10 cellular contexts compared by ENCODE assay signal in the genomic region with DNA sequence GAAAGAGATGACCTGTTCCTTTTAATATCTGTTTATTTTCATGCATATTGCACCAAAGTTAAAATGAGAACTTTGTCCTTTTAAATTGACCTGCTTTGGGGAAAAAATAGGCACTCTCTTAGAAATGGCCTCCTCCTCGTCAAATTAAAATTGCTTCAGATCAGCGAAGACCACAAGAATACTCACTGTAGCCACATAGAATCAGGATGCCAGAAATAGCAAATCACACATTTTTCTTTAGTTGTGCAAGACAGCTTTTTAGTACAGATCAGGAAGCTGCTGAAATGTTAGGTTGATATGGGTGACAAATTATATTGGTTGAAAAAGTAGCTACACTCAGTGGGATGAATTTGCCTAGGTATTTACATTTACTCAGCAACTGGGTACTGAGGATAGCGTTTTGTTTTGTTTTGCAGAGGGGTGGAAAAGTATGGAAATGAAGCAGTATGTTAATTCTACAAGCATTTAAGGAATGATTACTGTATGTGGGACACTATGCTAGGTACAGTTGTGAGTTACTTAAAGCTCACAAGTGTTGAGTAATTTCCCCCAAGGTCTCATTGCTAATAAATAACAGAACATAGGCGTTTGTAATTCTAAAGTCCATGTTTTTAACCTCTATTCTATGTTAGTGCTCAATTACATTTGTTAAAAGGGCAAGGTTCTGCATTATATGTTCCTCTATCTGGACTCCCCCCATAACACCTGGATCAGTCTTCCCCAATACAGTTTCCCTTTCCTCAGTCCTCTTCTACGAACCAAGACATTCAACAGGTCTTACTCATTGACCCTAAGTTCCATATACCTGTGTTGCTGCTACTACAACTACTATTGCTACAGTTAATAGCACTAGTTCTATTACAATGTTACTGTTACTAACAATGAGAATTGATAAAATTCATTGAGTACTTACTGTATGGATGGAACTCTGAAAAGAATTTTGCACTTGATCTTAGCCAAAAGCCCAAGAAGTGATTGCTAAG.
DNase-seq lines count a peak whose midpoint lies in the region; ATAC-seq, FAIRE-seq and TF ChIP-seq lines count a peak whose summit lies in the region.
"Had no signal": no experiment of that assay in that cellular context is flagged by ENCODE, and none has a peak within 500 bp of the region (broad histone marks: within the 10 kb centered on the region; RNA-seq: fewer than 3 reads in every experiment).

No MANE protein-coding gene starts in this region.

- intact Hi-C loops in GM12878 (cut with micrococcal nuclease; ENCODE audit: unreplicated experiment): loop anchor here (1.0 to 2.0 kb wide), 6 partner anchors 41 to 301 kb away; no protein-coding TSS in a partner anchor
- intact Hi-C loops in pancreas (cut with DNase I): no loop called here

- H3K4me1 ChIP-seq in GM12878 (ENCODE audit: control insufficient read depth, insufficient read depth, low read length) (peaks cover 17% of the 10 kb centered on the region), skeletal muscle satellite cell (ENCODE audit: control insufficient read depth, insufficient read depth, low read length) (peaks cover 16% of the 10 kb centered on the region), pancreas (peaks cover 0 to 4% (median 0%) of the 10 kb centered on the region in 3 donors)

- H3K4me2 ChIP-seq in GM12878 (ENCODE audit: control insufficient read depth, insufficient read depth) (peak overlapping the region; percentile 63), skeletal muscle satellite cell (ENCODE audit: low read length) (peak overlapping the region; percentile 43)

- H3K9me3 Mint-ChIP-seq in activated CD8-positive, alpha-beta memory T cell treated with anti-CD3 and anti-CD28 coated beads, Interleukin-2, amount 10 ng/mL, durations not matched to agents 7 days and 5 days (ENCODE audit: low read depth): no peaks in the 10 kb centered on the region

- 30% methylated on average over 5 of the region's 5 CpGs for WGBS in GM12878 (ENCODE audit: insufficient coverage, insufficient replicate concordance, low lambda C conversion rate, missing lambda C conversion rate)
- WGBS in pancreas, 2 donors: 39 to 44% methylated on average over 5 of the region's 5 CpGs

- no peak for TF ChIP-seq RAD21 in GM12878 (IDR thresholded peaks at IDR 0.05; ENCODE audit: insufficient read depth, low read depth, low read length)

- no peaks in the 10 kb centered on the region for H3K36me3 Mint-ChIP-seq in activated CD8-positive, alpha-beta memory T cell treated with anti-CD3 and anti-CD28 coated beads, Interleukin-2, amount 10 ng/mL, durations not matched to agents 7 days and 5 days

- peak overlapping the region; percentile 8; the same call in 1 of the 2 replicates for H3K9ac ChIP-seq in GM12878 (ENCODE audit: control insufficient read depth, insufficient read depth, low read length)
- peak overlapping the region; percentile 33 for H3K9ac ChIP-seq in skeletal muscle satellite cell (ENCODE audit: low read depth, low read length)

- SMC1A ChIA-PET in GM12878 (lab: Charles Lee; ENCODE audit: uncharacterized antibody, unreplicated experiment): interaction anchor here (0.9 to 7.6 kb wide), 19 partner anchors 11 to 1584 kb away, joined by 3 to 118 read pairs (median 6); no protein-coding TSS in a partner anchor

- RAD21 ChIA-PET in GM12878 (lab: Charles Lee; ENCODE audit: unreplicated experiment): interaction anchor here (0.5 to 5.6 kb wide), 12 partner anchors 15 to 301 kb away, joined by 3 to 57 read pairs (median 4); no protein-coding TSS in a partner anchor

- DNase-seq in activated CD8-positive, alpha-beta memory T cell treated with anti-CD3 and anti-CD28 coated beads, Interleukin-2, amount 10 ng/mL, durations not matched to agents 7 days and 5 days: no peak
- no peak for DNase-seq in activated CD8-positive, alpha-beta memory T cell treated with anti-CD3 and anti-CD28 coated beads, Interleukin-2, amount 50 U/mL, for 4 hours
- peak; percentile 28 for DNase-seq in HT1080 (ENCODE audit: low read depth)
- DNase-seq in GM12878 (ENCODE audit: low read depth, low spot score): peak; percentile 39
- DNase-seq in NCI-H2029 (lab: John Stamatoyannopoulos, UW): no peak
- DNase-seq in NCI-H146 (lab: John Stamatoyannopoulos, UW): no peak
- no peak for DNase-seq in pancreas

- peak; percentile 31 for FAIRE-seq in GM12878 (lab: Jason Lieb, UNC)
- no peak for FAIRE-seq in pancreas (lab: Jason Lieb, UNC)

- peak overlapping the region; percentile 0 for H3K4me3 Mint-ChIP-seq in activated CD8-positive, alpha-beta memory T cell treated with anti-CD3 and anti-CD28 coated beads, Interleukin-2, amount 10 ng/mL, durations not matched to agents 7 days and 5 days

- POLR2A ChIA-PET in GM12878 (lab: Charles Lee): no interaction called here

- no peak overlapping the region; the same call in 1 of the 2 replicates for H3K27ac ChIP-seq in GM12878 (ENCODE audit: control insufficient read depth, insufficient read depth)
- H3K27ac ChIP-seq in pancreas: no peak overlapping the region
- H3K27ac ChIP-seq: C4-2B, SJSA1 had no signal

- TF ChIP-seq EP300 in GM12878 (IDR thresholded peaks at IDR 0.05; ENCODE audit: borderline replicate concordance in 1 of 2, control insufficient read depth in 1 of 2, low read depth in 2 of 2, low read length in 2 of 2): no peak

- H3K4me1 Mint-ChIP-seq in activated CD8-positive, alpha-beta memory T cell treated with anti-CD3 and anti-CD28 coated beads, Interleukin-2, amount 10 ng/mL, durations not matched to agents 7 days and 5 days: peaks cover 42% of the 10 kb centered on the region

- in situ Hi-C loops in GM12878 (cut with MboI): loop anchor here (5.0 kb wide), 1 partner anchor 150 kb away; no protein-coding TSS in a partner anchor

- H2AFZ ChIP-seq in GM12878 (ENCODE audit: control insufficient read depth, low read depth, low read length): peak overlapping the region; percentile 48

- TF ChIP-seq CTCF in GM12878 (IDR thresholded peaks at IDR 0.05 in 2 of 3, conservative IDR thresholded peaks at IDR 0.05 in 1 of 3; ENCODE audit: control insufficient read depth in 2 of 3, extremely low read depth in 1 of 3, insufficient read depth in 1 of 3, low read depth in 3 of 3, low read length in 3 of 3) (no peak), pancreas (IDR thresholded peaks at IDR 0.05) (no peak)

- H3K79me2 ChIP-seq in GM12878 (ENCODE audit: control insufficient read depth, insufficient read depth, low read length): no peaks in the 10 kb centered on the region

- no peak for TF ChIP-seq POLR2A in GM12878 (IDR thresholded peaks at IDR 0.05; ENCODE audit: low read depth, low read length)

- peak; percentile 56 for ATAC-seq in activated CD8-positive, alpha-beta memory T cell treated with anti-CD3 and anti-CD28 coated beads, Interleukin-2, amount 10 ng/mL, durations not matched to agents 7 days and 5 days
- ATAC-seq in GM12878 (peak; percentile 66), pancreas (no peak)

- CTCF ChIA-PET in activated CD8-positive, alpha-beta memory T cell treated with anti-CD3 and anti-CD28 coated beads, Interleukin-2, amount 10 ng/mL, durations not matched to agents 7 days and 5 days (lab: Charles Lee): interaction anchor here (0.7 to 5.0 kb wide), 15 partner anchors 9 to 210 kb away, joined by 3 to 39 read pairs (median 5); no protein-coding TSS in a partner anchor
- CTCF ChIA-PET in GM12878 (lab: Yijun Ruan, JAX): interaction anchor here (0.6 to 7.5 kb wide), 20 partner anchors 9 to 300 kb away, joined by 3 to 131 read pairs (median 4); partner anchors contain the start of gene S1PR1

- BruUV-seq in GM12878 (replicated peaks; lab: Mats Ljungman, UMichigan): no TSS peak

- no peaks in the 10 kb centered on the region for H3K27me3 Mint-ChIP-seq in activated CD8-positive, alpha-beta memory T cell treated with anti-CD3 and anti-CD28 coated beads, Interleukin-2, amount 10 ng/mL, durations not matched to agents 7 days and 5 days

- peak overlapping the region; percentile 65 for H3K27ac Mint-ChIP-seq in activated CD8-positive, alpha-beta memory T cell treated with anti-CD3 and anti-CD28 coated beads, Interleukin-2, amount 10 ng/mL, durations not matched to agents 7 days and 5 days

- H3K9me3 ChIP-seq in GM12878 (replicated peaks; ENCODE audit: control insufficient read depth, insufficient read depth, low read length) (no peaks in the 10 kb centered on the region), skeletal muscle satellite cell (replicated peaks; ENCODE audit: low read length) (no peaks in the 10 kb centered on the region), pancreas (no peaks in the 10 kb centered on the region)
- H3K9me3 ChIP-seq: SJSA1 had no signal

- H3K4me3 ChIP-seq in GM12878: no peak overlapping the region
- no peak overlapping the region for H3K4me3 ChIP-seq in skeletal muscle satellite cell (ENCODE audit: low read length)
- H3K4me3 ChIP-seq in pancreas: no peak overlapping the region
- H3K4me3 ChIP-seq: SJSA1 had no signal

- no peaks in the 10 kb centered on the region for H3K36me3 ChIP-seq in GM12878 (ENCODE audit: control insufficient read depth in 2 of 2, insufficient read depth in 2 of 2, low read length in 1 of 2)
- no peaks in the 10 kb centered on the region for H3K36me3 ChIP-seq in skeletal muscle satellite cell (ENCODE audit: insufficient read depth, low read length)
- H3K36me3 ChIP-seq in pancreas: no peaks in the 10 kb centered on the region
- H3K36me3 ChIP-seq: SJSA1 had no signal

- no peaks in the 10 kb centered on the region for H3K27me3 ChIP-seq in GM12878 (replicated peaks in 1 of 2; ENCODE audit: control insufficient read depth in 2 of 2, insufficient read depth in 2 of 2, low read length in 1 of 2)
- H3K27me3 ChIP-seq in skeletal muscle satellite cell (ENCODE audit: control insufficient read depth, insufficient read depth, low read length): no peaks in the 10 kb centered on the region
- H3K27me3 ChIP-seq in pancreas: no peaks in the 10 kb centered on the region
- H3K27me3 ChIP-seq: SJSA1 had no signal

- H4K20me1 ChIP-seq in GM12878 (ENCODE audit: control insufficient read depth, insufficient read depth): no peaks in the 10 kb centered on the region

TF ChIP-seq in GM12878, 131 proteins besides CTCF, POLR2A, EP300 and RAD21 (continues in another document):
- TF ChIP-seq JUND (IDR thresholded peaks at IDR 0.05; ENCODE audit: low read depth, low read length) (no peak), MEF2A (IDR thresholded peaks at IDR 0.05; ENCODE audit: insufficient read depth, low read depth, low read length) (peak; percentile 74), NFIC (IDR thresholded peaks at IDR 0.05; ENCODE audit: low read depth, low read length) (peak; percentile 40; the same call in 1 of the 2 replicates), RUNX3 (IDR thresholded peaks at IDR 0.05; ENCODE audit: low read length) (peak; percentile 71), BACH1 (IDR thresholded peaks at IDR 0.05; ENCODE audit: borderline replicate concordance) (no peak), FOXM1 (IDR thresholded peaks at IDR 0.05; ENCODE audit: low read depth, low read length) (0 out of 2 replicates have a peak, but pooled peaks have one; percentile 5), NR2C2 (IDR thresholded peaks at IDR 0.05; ENCODE audit: borderline replicate concordance, control insufficient read depth, insufficient read length, low read depth) (no peak), CBFB (IDR thresholded peaks at IDR 0.05; ENCODE audit: low read depth) (no peak), FOXK2 (IDR thresholded peaks at IDR 0.05) (no peak), ZNF274 (IDR thresholded peaks at IDR 0.05; ENCODE audit: insufficient read depth, insufficient read length) (no peak)

Comparison
In these comparisons a context has a peak if more than half of its experiments do, and no peak if none do; other contexts are left out.
1. ATAC-seq: peak in activated CD8-positive, alpha-beta memory T cell treated with anti-CD3 and anti-CD28 coated beads, Interleukin-2, amount 10 ng/mL, durations not matched to agents 7 days and 5 days (single experiment) and GM12878 (single experiment); none in pancreas (0 of 4).
2. DNase-seq: peak in HT1080 (single experiment) and GM12878 (single experiment); none in activated CD8-positive, alpha-beta memory T cell treated with anti-CD3 and anti-CD28 coated beads, Interleukin-2, amount 10 ng/mL, durations not matched to agents 7 days and 5 days (single experiment), activated CD8-positive, alpha-beta memory T cell treated with anti-CD3 and anti-CD28 coated beads, Interleukin-2, amount 50 U/mL, for 4 hours (single experiment), NCI-H2029 (single experiment), NCI-H146 (single experiment) and pancreas (0 of 6).